8 cellular contexts compared by ENCODE assay signal in genomic region chr19:14517446-14517839, GRCh38. TPM values are rescaled to one million over a fixed set of nuclear protein-coding genes. Genes with fewer than 3 reads are reported as not detected.
DNase-seq lines count a peak whose midpoint lies in the region; ATAC-seq and TF ChIP-seq lines count a peak whose summit lies in the region.

No MANE protein-coding gene starts in this region.

- H3K27ac ChIP-seq in cardiac muscle cell: peak overlapping the region; percentile 86
- H3K27ac ChIP-seq in iPS-18a (ENCODE audit: low read length): no peak overlapping the region
- peak overlapping the region; percentile 99 to 100 (median 100) for H3K27ac ChIP-seq in stomach

- DNase-seq in cardiac muscle cell (ENCODE audit: low read depth in 1 of 2, low spot score in 1 of 2) (peak; percentile 37 to 62), Right ventricle myocardium superior (no peak), stomach (no peak), SKM-1 (lab: John Stamatoyannopoulos, UW; ENCODE audit: unreplicated experiment) (no peak), KG1 (lab: John Stamatoyannopoulos, UW) (no peak), RPMI8226 (no peak)
- DNase-seq in activated naive CD4-positive, alpha-beta T cell treated with anti-CD3 and anti-CD28 coated beads, Interleukin-2, amount 50 U/mL, for 72 hours (ENCODE audit: low spot score in 2 of 2): no peak

- peaks cover 21% of the 10 kb centered on the region for H3K36me3 ChIP-seq in cardiac muscle cell
- H3K36me3 ChIP-seq in iPS-18a (ENCODE audit: control insufficient read depth, low read depth, low read length): peaks cover 26% of the 10 kb centered on the region
- H3K36me3 ChIP-seq in stomach: peaks cover 22 to 40% (median 34%) of the 10 kb centered on the region in 4 donors

- H3K27me3 ChIP-seq in cardiac muscle cell (no peaks in the 10 kb centered on the region), iPS-18a (ENCODE audit: control insufficient read depth, insufficient read depth, low read length) (no peaks in the 10 kb centered on the region), stomach (no peaks in the 10 kb centered on the region)

- no peak for TF ChIP-seq CTCF in cardiac muscle cell (IDR thresholded peaks at IDR 0.05; ENCODE audit: low read depth, low read length)
- no peak for TF ChIP-seq CTCF in stomach (IDR thresholded peaks at IDR 0.05)

- H3K36me3 Mint-ChIP-seq in activated naive CD4-positive, alpha-beta T cell treated with anti-CD3 and anti-CD28 coated beads, Interleukin-2, amount 50 U/mL, for 72 hours: peaks cover 37 to 43% of the 10 kb centered on the region in 2 donors

- H3K4me1 ChIP-seq in cardiac muscle cell (ENCODE audit: low read depth) (peaks cover 10% of the 10 kb centered on the region), iPS-18a (ENCODE audit: control insufficient read depth, low read depth, low read length) (peaks cover 5% of the 10 kb centered on the region), stomach (peaks cover 51 to 80% (median 52%) of the 10 kb centered on the region in 4 donors)

- H3K9me3 ChIP-seq in cardiac muscle cell (ENCODE audit: low read depth) (no peaks in the 10 kb centered on the region), iPS-18a (ENCODE audit: control insufficient read depth, low read depth, low read length) (no peaks in the 10 kb centered on the region), stomach (no peaks in the 10 kb centered on the region)

- peak overlapping the region; percentile 84 for H3K4me3 ChIP-seq in cardiac muscle cell
- H3K4me3 ChIP-seq in iPS-18a (ENCODE audit: low read length): peak overlapping the region; percentile 89
- H3K4me3 ChIP-seq in stomach: peak overlapping the region; percentile 85 to 89 (median 89)

- H3K9ac ChIP-seq in iPS-18a (ENCODE audit: low read length): peak overlapping the region; percentile 85

- TF ChIP-seq EP300 in stomach (IDR thresholded peaks at IDR 0.05): no peak

- intact Hi-C loops in Right ventricle myocardium superior (cut with DNase I) (no loop called here), stomach (cut with DNase I; ENCODE audit: low total_unique reads) (no loop called here)

- H3K27ac Mint-ChIP-seq in activated naive CD4-positive, alpha-beta T cell treated with anti-CD3 and anti-CD28 coated beads, Interleukin-2, amount 50 U/mL, for 72 hours: peak overlapping the region; percentile 95 to 99

- ATAC-seq in Right ventricle myocardium superior (ENCODE audit: poor library complexity): no peak
- no peak for ATAC-seq in activated naive CD4-positive, alpha-beta T cell treated with anti-CD3 and anti-CD28 coated beads, Interleukin-2, amount 50 U/mL, for 72 hours

- TF ChIP-seq POLR2A in stomach (IDR thresholded peaks at IDR 0.05): no peak

- no peaks in the 10 kb centered on the region for H3K9me3 Mint-ChIP-seq in activated naive CD4-positive, alpha-beta T cell treated with anti-CD3 and anti-CD28 coated beads, Interleukin-2, amount 50 U/mL, for 72 hours

- 0 to 2% (median 0%) methylated on average over 9 to 32 of the region's 32 CpGs for WGBS in stomach, 5 donors

RNA-seq across cellular contexts. Expression of gene DNAJB1, which starts 0.8 kb away (rescaled TPM):
- total RNA-seq in cardiac muscle cell (41.8 and 56.4 TPM in 2 replicates), Right ventricle myocardium superior (43.0 TPM), stomach (10 to 100 TPM in 4 of 5 donors, 1 to 10 TPM in 1; 9.9 to 62.6 (median 33.0) TPM)
- polyA plus RNA-seq in cardiac muscle cell (76.5 and 82.8 TPM in 2 replicates), stomach (10 to 100 TPM; 74.9 to 85.8 (median 80.9) TPM)
- 100 to 1,000 TPM in 1 of 2 donors, 10 to 100 TPM in 1; 59.5 to 124 TPM for total RNA-seq in activated naive CD4-positive, alpha-beta T cell treated with anti-CD3 and anti-CD28 coated beads, Interleukin-2, amount 50 U/mL, for 72 hours

RNA-seq across cellular contexts. Expression of gene TECR, which starts 12.0 kb away (rescaled TPM):
- total RNA-seq in cardiac muscle cell (77.4 and 83.1 TPM in 2 replicates), Right ventricle myocardium superior (73.8 TPM), stomach (10 to 100 TPM; 10.5 to 90.4 (median 54.0) TPM)
- polyA plus RNA-seq in cardiac muscle cell (245 and 345 TPM in 2 replicates), stomach (100 to 1,000 TPM; 114 to 266 (median 166) TPM)
- 100 to 1,000 TPM; 116 to 118 TPM for total RNA-seq in activated naive CD4-positive, alpha-beta T cell treated with anti-CD3 and anti-CD28 coated beads, Interleukin-2, amount 50 U/mL, for 72 hours

RNA-seq across cellular contexts. Expression of gene GIPC1, which starts 21.5 kb away (rescaled TPM):
- 133 and 172 TPM in 2 replicates for total RNA-seq in cardiac muscle cell
- polyA plus RNA-seq in cardiac muscle cell: 117 and 145 TPM in 2 replicates
- 48.9 TPM for total RNA-seq in Right ventricle myocardium superior
- 10 to 100 TPM; 24.8 to 33.3 TPM for total RNA-seq in activated naive CD4-positive, alpha-beta T cell treated with anti-CD3 and anti-CD28 coated beads, Interleukin-2, amount 50 U/mL, for 72 hours
- 100 to 1,000 TPM in 4 of 5 donors, 10 to 100 TPM in 1; 73.3 to 662 (median 174) TPM for total RNA-seq in stomach
- polyA plus RNA-seq in stomach: 100 to 1,000 TPM in 2 of 3 donors, 10 to 100 TPM in 1; 98.9 to 126 (median 102) TPM

RNA-seq across cellular contexts. Expression of gene PTGER1, which starts 42.3 kb away (rescaled TPM):
- total RNA-seq in cardiac muscle cell (0.42 TPM in 1 of 2 replicates, not detected in the other), Right ventricle myocardium superior (not detected), stomach (1 to 10 TPM in 2 of 5 donors, not detected in 3; 1.2 to 3.3 TPM)
- polyA plus RNA-seq in cardiac muscle cell (0.36 and 0.75 TPM in 2 replicates), stomach (1 to 10 TPM in 2 of 3 donors, not detected in 1; 1.4 to 3.4 TPM)
- under 1 TPM; 0.20 to 0.97 TPM for total RNA-seq in activated naive CD4-positive, alpha-beta T cell treated with anti-CD3 and anti-CD28 coated beads, Interleukin-2, amount 50 U/mL, for 72 hours

RNA-seq across cellular contexts. Expression of gene NDUFB7, which starts 54.4 kb away (rescaled TPM):
- 381 and 600 TPM in 2 replicates for total RNA-seq in cardiac muscle cell
- polyA plus RNA-seq in cardiac muscle cell: 445 and 518 TPM in 2 replicates
- 533 TPM for total RNA-seq in Right ventricle myocardium superior
- 100 to 1,000 TPM; 111 to 129 TPM for total RNA-seq in activated naive CD4-positive, alpha-beta T cell treated with anti-CD3 and anti-CD28 coated beads, Interleukin-2, amount 50 U/mL, for 72 hours
- total RNA-seq in stomach: 1,000 to 10,000 TPM in 1 of 5 donors, 100 to 1,000 TPM in 4; 159 to 1,175 (median 226) TPM
- 100 to 1,000 TPM; 558 to 652 (median 596) TPM for polyA plus RNA-seq in stomach

Comparison
In these comparisons a context has a peak if more than half of its experiments do, and no peak if none do; other contexts are left out.
1. DNase-seq: peak in cardiac muscle cell (2 of 2); none in Right ventricle myocardium superior (single experiment), activated naive CD4-positive, alpha-beta T cell treated with anti-CD3 and anti-CD28 coated beads, Interleukin-2, amount 50 U/mL, for 72 hours (0 of 2), stomach (single experiment), SKM-1 (single experiment), KG1 (single experiment) and RPMI8226 (single experiment).
2. Peak in every context shown above with its lines, with median percentiles within 50 percentile points of each other: H3K4me3 ChIP-seq.